In the genomic region with DNA sequence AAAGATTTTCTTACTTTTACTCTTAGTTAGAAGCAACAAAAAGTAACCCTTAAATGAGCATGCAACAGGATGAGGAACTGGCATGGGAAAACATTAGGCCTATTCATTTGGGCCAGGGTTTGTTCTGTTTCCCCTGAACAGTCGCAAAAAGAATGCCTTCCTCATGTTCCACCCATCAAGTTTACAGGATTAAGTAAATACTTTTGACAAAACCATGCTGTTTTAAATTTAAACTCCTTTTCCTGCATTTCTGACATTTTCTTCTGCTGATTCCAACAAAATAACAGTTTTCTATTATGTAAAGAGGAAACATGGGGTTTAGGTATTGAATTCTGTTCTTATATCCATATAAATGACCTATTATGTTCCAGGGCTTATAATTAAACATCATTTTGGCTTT, we compare ENCODE assay signal across 26 cellular contexts.
"Had no signal": no experiment of that assay in that cellular context is flagged by ENCODE, and none has a peak within 500 bp of the region (broad histone marks: within the 10 kb centered on the region; RNA-seq: fewer than 3 reads in every experiment).

No MANE protein-coding gene starts in this region.

- H3K4me2 ChIP-seq: KMS-11 had no signal

- H3K27me3 Mint-ChIP-seq: activated B cell treated with CpG ODN at 0.5 μM for 24 hours had no signal

- H3K27ac ChIP-seq: KMS-11, SK-N-MC had no signal

- H3K36me3 Mint-ChIP-seq: activated CD4-positive, alpha-beta memory T cell treated with anti-CD3 and anti-CD28 coated beads for 36 hours; activated naive CD8-positive, alpha-beta T cell had no signal

- H3K4me1 Mint-ChIP-seq: activated B cell treated with CpG ODN at 0.5 μM for 24 hours; activated CD4-positive, alpha-beta T cell treated with anti-CD3 and anti-CD28 coated beads, Interleukin-2, amount 10 ng/mL, durations not matched to agents 7 days and 5 days; activated T-helper 17 cell treated with anti-CD3 and anti-CD28 coated beads, Interleukin-2, amount 50 U/mL, for 72 hours had no signal

- ATAC-seq: activated T-helper 17 cell treated with anti-CD3 and anti-CD28 coated beads, Interleukin-2, amount 50 U/mL, for 72 hours had no signal

- H3K4me3 ChIP-seq: SK-N-MC had no signal

- H3K4me3 Mint-ChIP-seq: activated B cell treated with CpG ODN at 0.5 μM for 24 hours; activated CD4-positive, alpha-beta memory T cell treated with anti-CD3 and anti-CD28 coated beads for 36 hours; activated CD4-positive, alpha-beta T cell treated with anti-CD3 and anti-CD28 coated beads, Interleukin-2, amount 10 ng/mL, durations not matched to agents 7 days and 5 days; activated naive CD4-positive, alpha-beta T cell treated with anti-CD3 and anti-CD28 coated beads for 36 hours; activated naive CD8-positive, alpha-beta T cell; activated T-helper 17 cell treated with anti-CD3 and anti-CD28 coated beads, Interleukin-2, amount 50 U/mL, for 72 hours; T-helper 1 cell treated with Interleukin-12 subunit alpha and Interleukin-12 subunit beta and Interleukin-4 antibody, amounts not matched to agents 30 μg/mL and 1 μg/mL, for 36 hours had no signal

- H3K9me3 Mint-ChIP-seq: activated B cell treated with CpG ODN at 0.5 μM for 24 hours; activated CD4-positive, alpha-beta memory T cell treated with anti-CD3 and anti-CD28 coated beads for 36 hours; activated CD4-positive, alpha-beta T cell treated with anti-CD3 and anti-CD28 coated beads, Interleukin-2, amount 10 ng/mL, durations not matched to agents 7 days and 5 days; activated naive CD4-positive, alpha-beta T cell treated with anti-CD3 and anti-CD28 coated beads for 36 hours; activated T-helper 17 cell treated with anti-CD3 and anti-CD28 coated beads, Interleukin-2, amount 50 U/mL, for 72 hours; T-helper 1 cell treated with Interleukin-12 subunit alpha and Interleukin-12 subunit beta and Interleukin-4 antibody, amounts not matched to agents 30 μg/mL and 1 μg/mL, for 36 hours had no signal

- H3K9ac ChIP-seq: KMS-11 had no signal

- DNase-seq: activated B cell treated with CpG ODN at 0.5 μM for 24 hours; activated CD4-positive, alpha-beta memory T cell treated with anti-CD3 and anti-CD28 coated beads for 36 hours; activated CD4-positive, alpha-beta T cell treated with anti-CD3 and anti-CD28 coated beads for 1 hour; activated CD4-positive, alpha-beta T cell treated with anti-CD3 and anti-CD28 coated beads, Interleukin-2, amount 10 ng/mL, durations not matched to agents 7 days and 5 days; activated CD8-positive, alpha-beta memory T cell treated with anti-CD3 and anti-CD28 coated beads for 24 hours; activated gamma-delta T cell; activated naive CD4-positive, alpha-beta T cell treated with anti-CD3 and anti-CD28 coated beads for 36 hours; activated T-cell treated with anti-CD3 and anti-CD28 coated beads, Interleukin-2, amount 50 U/mL, for 48 hours; cerebellar nuclear complex; MV-4-11; NCI-H1092 treated with DMSO at 0.1 percent for 48 hours; NCI-H1417 treated with DMSO at 0.1 percent for 48 hours; NCI-H1694; NCI-H2029; NCI-H2107; NCI-H2171 treated with DMSO at 0.1 percent for 48 hours; NCI-H226; NCI-H510A; NCI-H526 treated with DMSO at 0.1 percent for 48 hours; NCI-H82; SIG-M5 had no signal

- H3K27ac Mint-ChIP-seq: activated B cell treated with CpG ODN at 0.5 μM for 24 hours; activated CD4-positive, alpha-beta memory T cell treated with anti-CD3 and anti-CD28 coated beads for 36 hours; activated CD4-positive, alpha-beta T cell treated with anti-CD3 and anti-CD28 coated beads, Interleukin-2, amount 10 ng/mL, durations not matched to agents 7 days and 5 days; activated naive CD4-positive, alpha-beta T cell treated with anti-CD3 and anti-CD28 coated beads for 36 hours; activated naive CD8-positive, alpha-beta T cell; activated T-helper 17 cell treated with anti-CD3 and anti-CD28 coated beads, Interleukin-2, amount 50 U/mL, for 72 hours; T-helper 1 cell treated with Interleukin-12 subunit alpha and Interleukin-12 subunit beta and Interleukin-4 antibody, amounts not matched to agents 30 μg/mL and 1 μg/mL, for 36 hours had no signal
